ENCODE assay signal across 8 cellular contexts in the genomic region with DNA sequence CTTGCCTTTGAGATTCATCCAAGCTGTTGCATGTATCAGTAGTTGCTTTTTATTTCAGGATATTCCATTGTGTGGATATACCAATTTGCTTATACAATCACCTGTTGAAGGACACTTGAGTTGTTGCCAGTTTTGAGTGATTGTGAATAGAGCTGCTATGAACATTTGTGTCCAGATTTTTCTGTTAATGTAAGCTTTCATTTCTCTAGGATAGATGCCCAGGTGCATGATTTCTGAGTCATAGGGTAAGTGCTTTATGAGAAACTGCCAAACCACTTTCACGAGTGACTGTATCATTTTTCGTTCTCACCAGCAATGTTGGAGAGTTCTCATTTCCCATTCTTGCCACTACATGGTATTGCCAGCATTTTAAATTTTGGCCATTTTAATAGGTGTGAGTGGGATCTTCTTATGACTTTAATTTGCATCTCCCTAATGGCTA.
A peak's percentile ranks its signal among the peaks of the same experiment; 100 is the strongest.
DNase-seq lines count a peak whose midpoint lies in the region; ATAC-seq, FAIRE-seq and TF ChIP-seq lines count a peak whose summit lies in the region.

No MANE protein-coding gene starts in this region.

- TF ChIP-seq CTCF in GM12864 (IDR thresholded peaks at IDR 0.05; ENCODE audit: low read depth, low read length, missing control alignments) (no peak), mammary epithelial cell (conservative IDR thresholded peaks at IDR 0.05 in 1 of 2, IDR thresholded peaks at IDR 0.05 in 1 of 2; ENCODE audit: extremely low read depth in 1 of 2, insufficient read depth in 1 of 2, low read depth in 1 of 2, low read length in 2 of 2) (no peak), lower leg skin (IDR thresholded peaks at IDR 0.05) (no peak)

- 0% methylated on average over 2 of the region's 2 CpGs for WGBS in mammary epithelial cell (ENCODE audit: low coverage, missing lambda C conversion rate)
- 34 to 53% methylated on average over 2 of the region's 2 CpGs for WGBS in lower leg skin, 2 donors

- in situ Hi-C loops in mammary epithelial cell (cut with MboI; ENCODE audit: low sequenced_read_pairs in 2 of 2): no loop called here

- H2AFZ ChIP-seq in mammary epithelial cell (ENCODE audit: low read depth, low read length): peak overlapping the region; percentile 15
- no peak overlapping the region for H2AFZ ChIP-seq in Karpas-422 (ENCODE audit: low read length)

- ATAC-seq in GM21528 (IDR thresholded peaks at IDR 0.05; ENCODE audit: low FRiP score, unreplicated experiment): peak; percentile 71

- TF ChIP-seq POLR2A in lower leg skin (IDR thresholded peaks at IDR 0.05): no peak

- H3K4me3 ChIP-seq in GM12864 (ENCODE audit: low read depth, low read length): no peak overlapping the region
- H3K4me3 ChIP-seq in mammary epithelial cell (replicated peaks in 1 of 3; ENCODE audit: insufficient read depth in 1 of 3, low read depth in 2 of 3, low read length in 3 of 3): no peak overlapping the region
- no peak overlapping the region for H3K4me3 ChIP-seq in Karpas-422 (ENCODE audit: low read length)
- no peak overlapping the region for H3K4me3 ChIP-seq in lower leg skin (ENCODE audit: low read depth, poor library complexity, severe bottlenecking)

- CTCF ChIA-PET in mammary epithelial cell (lab: Charles Lee; ENCODE audit: low non-redundant PET): no interaction called here

- no peaks in the 10 kb centered on the region for H3K9me2 ChIP-seq in Karpas-422 (replicated peaks; ENCODE audit: insufficient read depth, low read length)

- H3K4me1 ChIP-seq in mammary epithelial cell (ENCODE audit: insufficient read depth, low read length) (peaks cover 14% of the 10 kb centered on the region), Karpas-422 (ENCODE audit: low read length) (peaks cover 13% of the 10 kb centered on the region)

- no TSS peak for BruUV-seq in mammary epithelial cell (replicated peaks; lab: Mats Ljungman, UMichigan)

- H3K9ac ChIP-seq in mammary epithelial cell (ENCODE audit: insufficient read depth, low read length): no peak overlapping the region
- H3K9ac ChIP-seq in Karpas-422 (ENCODE audit: low read length): no peak overlapping the region

- DNase-seq in GM12864 (ENCODE audit: low read depth): peak; percentile 88
- peak; percentile 38 for DNase-seq in HTR-8/SVneo (ENCODE audit: insufficient read length, low spot score)
- DNase-seq in mammary epithelial cell: peak; percentile 69
- no peak for DNase-seq in NCI-H1694 (lab: John Stamatoyannopoulos, UW)
- no peak for DNase-seq in caudate nucleus (lab: John Stamatoyannopoulos, UW)
- no peak for DNase-seq in Karpas-422
- DNase-seq in lower leg skin (ENCODE audit: low spot score in 2 of 2): no peak

- FAIRE-seq in HTR-8/SVneo (lab: Jason Lieb, UNC): peak; percentile 98

- dilution Hi-C loops in mammary epithelial cell (cut with HindIII; ENCODE audit: low sequenced_read_pairs): no loop called here

- no peak overlapping the region for H3K27ac ChIP-seq in mammary epithelial cell (ENCODE audit: insufficient read depth, low read depth, low read length)
- H3K27ac ChIP-seq in caudate nucleus (ENCODE audit: low read depth, low read length): no peak overlapping the region
- no peak overlapping the region for H3K27ac ChIP-seq in Karpas-422 (ENCODE audit: low read length)

- H3K27me3 ChIP-seq in mammary epithelial cell (ENCODE audit: insufficient read depth, low read length) (no peaks in the 10 kb centered on the region), Karpas-422 (ENCODE audit: low read length) (no peaks in the 10 kb centered on the region)

- H3K79me2 ChIP-seq in mammary epithelial cell (ENCODE audit: insufficient read depth, low read length): peaks cover 57% of the 10 kb centered on the region
- no peaks in the 10 kb centered on the region for H3K79me2 ChIP-seq in Karpas-422 (ENCODE audit: low read length)

- H4K20me1 ChIP-seq in mammary epithelial cell (ENCODE audit: insufficient read depth, low read length) (no peaks in the 10 kb centered on the region), Karpas-422 (ENCODE audit: insufficient read depth, low read depth, low read length) (peaks cover 20% of the 10 kb centered on the region)

- H3K9me3 ChIP-seq in mammary epithelial cell (replicated peaks; ENCODE audit: insufficient read depth, low read length) (no peaks in the 10 kb centered on the region), Karpas-422 (ENCODE audit: low read length) (no peaks in the 10 kb centered on the region)

- intact Hi-C loops in mammary epithelial cell (cut with micrococcal nuclease) (loop anchor here (5.0 kb wide), 1 partner anchor 175 kb away; a partner anchor contains a TSS), lower leg skin (cut with DNase I; ENCODE audit: low total_unique reads) (no loop called here)

- no peaks in the 10 kb centered on the region for H3K36me3 ChIP-seq in mammary epithelial cell (ENCODE audit: insufficient read depth, low read length)
- no peaks in the 10 kb centered on the region for H3K36me3 ChIP-seq in Karpas-422 (ENCODE audit: insufficient read depth, low read length)

- H3K4me2 ChIP-seq in mammary epithelial cell (ENCODE audit: insufficient read depth, low read depth, low read length) (no peak overlapping the region), Karpas-422 (ENCODE audit: low read depth, low read length, poor library complexity, severe bottlenecking) (no peak overlapping the region)

Comparison
In these comparisons a context has a peak if more than half of its experiments do, and no peak if none do; other contexts are left out.
1. DNase-seq: peak in GM12864 (single experiment), HTR-8/SVneo (single experiment) and mammary epithelial cell (single experiment); none in NCI-H1694 (single experiment), caudate nucleus (0 of 61), Karpas-422 (single experiment) and lower leg skin (0 of 2).